Comparison of ENCODE assay signal across 21 cellular contexts in the genomic region with DNA sequence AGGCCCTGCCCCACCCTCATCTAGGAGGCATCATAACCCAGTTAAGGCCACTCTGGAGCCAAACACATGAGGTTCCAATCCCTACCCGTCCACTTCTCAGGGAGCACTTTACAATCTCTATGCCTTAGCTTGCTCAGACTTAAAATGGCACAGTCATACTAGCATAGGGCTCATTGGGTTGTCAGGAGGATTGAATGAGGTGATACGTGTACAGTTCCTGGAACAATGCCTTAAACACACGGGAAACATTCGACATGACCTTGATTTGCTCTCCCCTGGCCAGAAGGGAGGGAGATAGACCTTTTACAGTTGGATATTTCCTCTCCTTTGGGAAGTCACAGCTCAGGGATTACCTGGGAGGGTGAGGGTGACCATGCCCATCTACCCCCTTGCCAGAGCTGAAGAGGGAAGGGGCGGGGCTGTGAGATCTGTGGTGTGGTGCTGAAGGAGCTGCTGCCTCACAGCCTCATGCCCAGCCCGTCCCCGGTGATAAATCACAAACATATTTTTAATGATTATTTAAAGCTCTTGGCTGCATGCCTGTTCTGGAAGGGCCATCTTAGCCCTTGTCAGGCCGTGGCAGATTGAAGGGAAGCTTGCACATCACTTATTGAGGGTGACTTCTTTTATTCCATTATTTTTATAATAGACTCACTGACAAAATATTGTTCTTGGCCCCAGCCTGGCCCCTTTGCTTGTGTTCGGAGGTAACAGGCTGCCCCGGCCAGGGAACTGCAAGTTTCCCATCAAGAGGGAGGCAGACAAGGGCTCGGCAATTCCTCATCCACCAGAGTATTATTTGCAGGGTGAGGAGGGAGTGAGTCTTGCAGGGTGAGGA.
A peak's percentile ranks its signal among the peaks of the same experiment; 100 is the strongest.
DNase-seq lines count a peak whose midpoint lies in the region; ATAC-seq, FAIRE-seq and TF ChIP-seq lines count a peak whose summit lies in the region.
"Had no signal": no experiment of that assay in that cellular context is flagged by ENCODE, and none has a peak within 500 bp of the region (broad histone marks: within the 10 kb centered on the region; RNA-seq: fewer than 3 reads in every experiment).

No MANE protein-coding gene starts in this region.

- ATAC-seq in pancreas, result peak; percentile 50 to 91 (median 84)
- no peak for ATAC-seq in HG03442 (IDR thresholded peaks at IDR 0.05; ENCODE audit: unreplicated experiment)
- ATAC-seq: SK-N-SH treated with all-trans-retinoic acid at 6 μM for 48 hours, WTC11 had no signal

- no peaks in the 10 kb centered on the region for H3K9me3 ChIP-seq in pancreas

- 31 to 35% methylated on average over 11 of the region's 11 CpGs for WGBS in pancreas, 2 donors

- H3K27ac ChIP-seq in pancreas, result no peak overlapping the region

- no peaks in the 10 kb centered on the region for H3K4me1 ChIP-seq in pancreas

- no peak for FAIRE-seq in pancreas (lab: Jason Lieb, UNC)
- FAIRE-seq: G401.6, GM18507, H1 had no signal

- DNase-seq in DMS153 (lab: John Stamatoyannopoulos, UW) (peak; percentile 63), NCI-H69 (lab: John Stamatoyannopoulos, UW) (peak; percentile 43), fibroblast of the aortic adventitia (ENCODE audit: low read depth) (peak; percentile 33), pancreas (peak in 2 of 6 donors; percentile 24 to 34), T1000 (lab: John Stamatoyannopoulos, UW) (no peak)
- no peak for DNase-seq in stimulated activated CD4-positive, alpha-beta T cell treated with anti-CD3 and anti-CD28 coated beads, Interleukin-2, amount 100 ng/mL, for 24 hours
- DNase-seq: activated CD4-positive, alpha-beta T cell treated with anti-CD3 and anti-CD28 coated beads, Interleukin-2, amount 50 U/mL, for 4 hours; foreskin melanocyte; hippocampal formation; Kasumi-1; NCI-H2081 treated with DMSO at 0.1 percent for 48 hours; NCI-H510A; occipital lobe; retina; RPMI8226 had no signal

- H3K36me3 ChIP-seq in pancreas, result no peaks in the 10 kb centered on the region

- H3K4me3 ChIP-seq in fibroblast of the aortic adventitia (ENCODE audit: low read depth, low read length) (no peak overlapping the region), pancreas (no peak overlapping the region)

- no peaks in the 10 kb centered on the region for H3K27me3 ChIP-seq in pancreas

- TF ChIP-seq CTCF in fibroblast of the aortic adventitia (IDR thresholded peaks at IDR 0.05; ENCODE audit: insufficient read depth, low read length) (no peak), pancreas (IDR thresholded peaks at IDR 0.05) (no peak)

- intact Hi-C loops in pancreas (cut with DNase I), result loop anchor here in 1 of 3 donors (10.0 kb wide), 1 partner anchor 184 kb away; no protein-coding TSS in a partner anchor

Comparison
In these comparisons a context has a peak if more than half of its experiments do, and no peak if none do; other contexts are left out.
1. DNase-seq: peak in DMS153 (single experiment), NCI-H69 (single experiment) and fibroblast of the aortic adventitia (single experiment); none in stimulated activated CD4-positive, alpha-beta T cell treated with anti-CD3 and anti-CD28 coated beads, Interleukin-2, amount 100 ng/mL, for 24 hours (0 of 2) and T1000 (single experiment).